Comparison of ENCODE assay signal across 10 cellular contexts in the genomic region with DNA sequence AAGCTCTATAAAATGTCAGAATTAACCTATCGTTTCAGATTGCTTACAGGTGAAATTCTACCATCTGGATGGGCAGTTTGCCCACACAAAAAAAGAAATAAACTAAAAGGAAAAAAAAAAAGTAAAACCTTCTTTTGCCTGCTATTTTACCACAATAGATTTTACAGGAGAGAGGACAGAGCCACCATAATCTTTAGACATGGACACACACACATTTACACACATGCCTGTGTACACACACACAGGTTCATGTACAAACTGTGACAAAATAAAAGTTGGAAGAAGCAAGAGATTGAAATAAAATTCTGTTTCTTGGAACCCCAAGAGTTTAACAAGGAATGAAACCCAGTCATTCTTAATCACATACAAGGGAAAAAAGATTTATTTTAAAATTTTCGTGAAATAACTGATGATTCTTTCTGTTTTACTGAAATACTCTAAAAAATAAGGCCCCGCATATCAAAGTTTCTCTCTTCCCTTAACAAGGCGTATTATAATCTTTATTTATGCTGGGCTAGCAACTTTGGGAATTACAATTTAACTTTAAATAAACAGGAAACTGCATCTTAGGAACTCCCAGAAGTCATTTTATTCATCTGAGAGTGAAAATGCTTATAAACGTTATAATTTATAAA.
A peak's percentile ranks its signal among the peaks of the same experiment; 100 is the strongest.
DNase-seq lines count a peak whose midpoint lies in the region; ATAC-seq and TF ChIP-seq lines count a peak whose summit lies in the region.
"Had no signal": no experiment of that assay in that cellular context is flagged by ENCODE, and none has a peak within 500 bp of the region (broad histone marks: within the 10 kb centered on the region; RNA-seq: fewer than 3 reads in every experiment).

No MANE protein-coding gene starts in this region.

- H4K8ac ChIP-seq in neuronal stem cell (ENCODE audit: low read depth, low read length) = no peak overlapping the region

- H3K14ac ChIP-seq in neuronal stem cell (ENCODE audit: low read length) = no peak overlapping the region

- H3K23ac ChIP-seq in neuronal stem cell (ENCODE audit: low read depth, low read length, poor library complexity) = no peak overlapping the region

- in situ Hi-C loops in gastrocnemius medialis (cut with MboI; ENCODE audit: low sequenced_read_pairs in 4 of 4) = loop anchor here in 2 of 4 donors (10.0 to 25.0 kb wide), 4 partner anchors 109 to 366 kb away; partner anchors contain the start of gene TCF4 (in 2 of the 2)

- H3K4me1 ChIP-seq in DOHH2 (ENCODE audit: control insufficient read depth, low read length) = peaks cover 96% of the 10 kb centered on the region
- H3K4me1 ChIP-seq in Peyer's patch = no peaks in the 10 kb centered on the region
- H3K4me1 ChIP-seq in gastrocnemius medialis = peaks cover 39% of the 10 kb centered on the region in 2 donors
- H3K4me1 ChIP-seq in neuronal stem cell (ENCODE audit: control insufficient read depth in 2 of 2, insufficient read depth in 1 of 2, low read depth in 1 of 2, low read length in 2 of 2) = peaks cover 6 to 18% of the 10 kb centered on the region in 2 donors

- H2BK15ac ChIP-seq in neuronal stem cell (ENCODE audit: low read length) = no peak overlapping the region

- ATAC-seq in gastrocnemius medialis = peak in 1 of 2 donors; percentile 39
- no peak for ATAC-seq in GM18909 (IDR thresholded peaks at IDR 0.05; ENCODE audit: poor library complexity, unreplicated experiment)
- ATAC-seq: T-helper 17 cell had no signal

- H3K18ac ChIP-seq in neuronal stem cell (ENCODE audit: low read length) = no peak overlapping the region

- no peak overlapping the region for H4K91ac ChIP-seq in neuronal stem cell (ENCODE audit: low read depth, low read length, poor library complexity)

- TF ChIP-seq CTCF in DOHH2 (IDR thresholded peaks at IDR 0.05; ENCODE audit: low read depth, low read length, poor library complexity, severe bottlenecking) = no peak
- no peak for TF ChIP-seq CTCF in Peyer's patch (IDR thresholded peaks at IDR 0.05)
- no peak for TF ChIP-seq CTCF in fibroblast of villous mesenchyme (IDR thresholded peaks at IDR 0.05; ENCODE audit: insufficient read depth, low read depth, low read length)
- TF ChIP-seq CTCF in gastrocnemius medialis (IDR thresholded peaks at IDR 0.05 in 4 of 5, conservative IDR thresholded peaks at IDR 0.05 in 1 of 5) = no peak

- H3K36me3 ChIP-seq in DOHH2 (ENCODE audit: control insufficient read depth, low read length) (peaks cover 36% of the 10 kb centered on the region), Peyer's patch (no peaks in the 10 kb centered on the region), gastrocnemius medialis (no peaks in the 10 kb centered on the region), neuronal stem cell (replicated peaks in 1 of 2; ENCODE audit: control insufficient read depth in 2 of 2, insufficient read depth in 2 of 2, low read length in 2 of 2) (no peaks in the 10 kb centered on the region)
- H3K36me3 ChIP-seq: cardiac muscle cell had no signal

- no peaks in the 10 kb centered on the region for H3K9me2 ChIP-seq in DOHH2 (replicated peaks; ENCODE audit: control insufficient read depth, low read length)

- TF ChIP-seq POLR2A in Peyer's patch (IDR thresholded peaks at IDR 0.05) (no peak), gastrocnemius medialis (IDR thresholded peaks at IDR 0.05) (no peak)

- H3K27me3 ChIP-seq in DOHH2 (ENCODE audit: control insufficient read depth, low read length) = no peaks in the 10 kb centered on the region; the same call in 1 of the 2 replicates
- no peaks in the 10 kb centered on the region for H3K27me3 ChIP-seq in Peyer's patch
- H3K27me3 ChIP-seq in gastrocnemius medialis = no peaks in the 10 kb centered on the region
- H3K27me3 ChIP-seq in neuronal stem cell (ENCODE audit: control insufficient read depth in 3 of 3, insufficient read depth in 3 of 3, low read depth in 1 of 3, low read length in 3 of 3) = no peaks in the 10 kb centered on the region
- H3K27me3 ChIP-seq: cardiac muscle cell had no signal

- peaks cover 80% of the 10 kb centered on the region for H3K79me2 ChIP-seq in DOHH2 (ENCODE audit: control insufficient read depth, low read length)

- WGBS in neuronal stem cell (ENCODE audit: extremely low coverage in 2 of 2, insufficient read length in 2 of 2, insufficient replicate concordance in 1 of 2), 2 donors = no CpG with 5 or more reads among the region's 5 CpGs

- intact Hi-C loops in gastrocnemius medialis (cut with DNase I; ENCODE audit: low total_unique reads) = loop anchor here (1.0 to 5.0 kb wide), 5 partner anchors 16 to 441 kb away; partner anchors contain the start of gene TCF4

- no peaks in the 10 kb centered on the region for H4K20me1 ChIP-seq in DOHH2 (ENCODE audit: control insufficient read depth, insufficient read depth, low read depth, low read length)

- no peak overlapping the region for H3K4ac ChIP-seq in neuronal stem cell (ENCODE audit: low read length)

- H3K27ac ChIP-seq in DOHH2 (ENCODE audit: low read depth, low read length) (peak overlapping the region; percentile 100), Peyer's patch (peak overlapping the region; percentile 35 to 56 (median 46)), gastrocnemius medialis (peak overlapping the region; percentile 73 to 92 (median 89)), neuronal stem cell (replicated peaks; ENCODE audit: low read length) (no peak overlapping the region)
- H3K27ac ChIP-seq: cardiac muscle cell had no signal

- H2BK5ac ChIP-seq in neuronal stem cell (ENCODE audit: low read length) = no peak overlapping the region

- H3K79me1 ChIP-seq in neuronal stem cell (ENCODE audit: low read depth, low read length) = no peaks in the 10 kb centered on the region

- no peak for DNase-seq in Peyer's patch
- no peak for DNase-seq in fibroblast of villous mesenchyme (ENCODE audit: low read depth)
- no peak for DNase-seq in gastrocnemius medialis
- no peak for DNase-seq in C1 segment of cervical spinal cord (lab: John Stamatoyannopoulos, UW)
- DNase-seq in neuronal stem cell (ENCODE audit: low spot score) = no peak
- no peak for DNase-seq in NCI-H2081 (lab: John Stamatoyannopoulos, UW)
- DNase-seq: T-helper 17 cell had no signal

- H3K4me3 ChIP-seq in DOHH2 (ENCODE audit: low read length) = peak overlapping the region; percentile 90
- peak overlapping the region in 1 of 4 donors; percentile 4 for H3K4me3 ChIP-seq in Peyer's patch
- H3K4me3 ChIP-seq in fibroblast of villous mesenchyme (ENCODE audit: low read depth, low read length) = peak overlapping the region; percentile 52
- H3K4me3 ChIP-seq in gastrocnemius medialis = peak overlapping the region; percentile 50 to 52 (median 52)
- no peak overlapping the region for H3K4me3 ChIP-seq in neuronal stem cell (ENCODE audit: low read length in 2 of 2)
- H3K4me3 ChIP-seq: cardiac muscle cell had no signal

- H2BK12ac ChIP-seq in neuronal stem cell (ENCODE audit: low read length) = no peak overlapping the region

- no peak overlapping the region for H2AK5ac ChIP-seq in neuronal stem cell (ENCODE audit: low read depth, low read length)

- H2AFZ ChIP-seq in neuronal stem cell (ENCODE audit: low read length) = no peak overlapping the region

- H2BK120ac ChIP-seq in neuronal stem cell (ENCODE audit: low read depth, low read length) = no peak overlapping the region

- H3F3A ChIP-seq in DOHH2 (ENCODE audit: control insufficient read depth, insufficient read depth) = peaks cover 60% of the 10 kb centered on the region

- H3K9ac ChIP-seq in neuronal stem cell (ENCODE audit: low read depth, low read length, poor library complexity) = no peak overlapping the region

- no peaks in the 10 kb centered on the region for H3K9me3 ChIP-seq in DOHH2 (ENCODE audit: control insufficient read depth, insufficient read depth, low read length)
- H3K9me3 ChIP-seq in Peyer's patch = no peaks in the 10 kb centered on the region
- no peaks in the 10 kb centered on the region for H3K9me3 ChIP-seq in gastrocnemius medialis
- no peaks in the 10 kb centered on the region for H3K9me3 ChIP-seq in neuronal stem cell (replicated peaks in 1 of 2; ENCODE audit: control insufficient read depth in 2 of 2, insufficient read depth in 1 of 2, low read depth in 1 of 2, low read length in 2 of 2)

- H3K4me2 ChIP-seq in DOHH2 (ENCODE audit: low read length) (peak overlapping the region; percentile 97), neuronal stem cell (ENCODE audit: insufficient read depth, low read length, poor library complexity, severe bottlenecking) (no peak overlapping the region)

Comparison
In these comparisons a context has a peak if more than half of its experiments do, and no peak if none do; other contexts are left out.
1. H3K4me3 ChIP-seq: peak in DOHH2 (single experiment), fibroblast of villous mesenchyme (single experiment) and gastrocnemius medialis (4 of 4); none in neuronal stem cell (0 of 2).